In the genomic region with DNA sequence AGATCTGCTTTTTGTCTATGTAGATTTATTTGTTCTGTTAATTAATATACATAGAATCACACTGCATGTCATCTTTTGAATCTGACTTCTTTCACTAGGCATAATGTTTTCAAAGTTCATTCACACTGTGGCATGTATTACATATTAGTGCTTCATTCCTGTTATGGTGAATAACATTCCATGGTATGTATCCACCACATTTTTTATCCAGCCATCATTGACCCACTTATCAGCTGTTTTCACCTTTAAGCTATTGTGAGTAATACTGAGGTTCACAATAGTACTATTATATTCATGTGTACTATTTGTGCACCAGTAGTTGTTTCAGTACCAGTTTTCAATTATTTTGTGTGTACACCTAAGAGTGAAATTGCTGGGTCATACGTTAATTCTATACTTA, we compare ENCODE assay signal across 1 cellular context.
TF ChIP-seq lines count a peak whose summit lies in the region.

No MANE protein-coding gene starts in this region.

TF ChIP-seq in GM23338, 12 proteins besides CTCF, POLR2A, EP300 and RAD21 (continued from another document):
- TF ChIP-seq, protein P1, sequence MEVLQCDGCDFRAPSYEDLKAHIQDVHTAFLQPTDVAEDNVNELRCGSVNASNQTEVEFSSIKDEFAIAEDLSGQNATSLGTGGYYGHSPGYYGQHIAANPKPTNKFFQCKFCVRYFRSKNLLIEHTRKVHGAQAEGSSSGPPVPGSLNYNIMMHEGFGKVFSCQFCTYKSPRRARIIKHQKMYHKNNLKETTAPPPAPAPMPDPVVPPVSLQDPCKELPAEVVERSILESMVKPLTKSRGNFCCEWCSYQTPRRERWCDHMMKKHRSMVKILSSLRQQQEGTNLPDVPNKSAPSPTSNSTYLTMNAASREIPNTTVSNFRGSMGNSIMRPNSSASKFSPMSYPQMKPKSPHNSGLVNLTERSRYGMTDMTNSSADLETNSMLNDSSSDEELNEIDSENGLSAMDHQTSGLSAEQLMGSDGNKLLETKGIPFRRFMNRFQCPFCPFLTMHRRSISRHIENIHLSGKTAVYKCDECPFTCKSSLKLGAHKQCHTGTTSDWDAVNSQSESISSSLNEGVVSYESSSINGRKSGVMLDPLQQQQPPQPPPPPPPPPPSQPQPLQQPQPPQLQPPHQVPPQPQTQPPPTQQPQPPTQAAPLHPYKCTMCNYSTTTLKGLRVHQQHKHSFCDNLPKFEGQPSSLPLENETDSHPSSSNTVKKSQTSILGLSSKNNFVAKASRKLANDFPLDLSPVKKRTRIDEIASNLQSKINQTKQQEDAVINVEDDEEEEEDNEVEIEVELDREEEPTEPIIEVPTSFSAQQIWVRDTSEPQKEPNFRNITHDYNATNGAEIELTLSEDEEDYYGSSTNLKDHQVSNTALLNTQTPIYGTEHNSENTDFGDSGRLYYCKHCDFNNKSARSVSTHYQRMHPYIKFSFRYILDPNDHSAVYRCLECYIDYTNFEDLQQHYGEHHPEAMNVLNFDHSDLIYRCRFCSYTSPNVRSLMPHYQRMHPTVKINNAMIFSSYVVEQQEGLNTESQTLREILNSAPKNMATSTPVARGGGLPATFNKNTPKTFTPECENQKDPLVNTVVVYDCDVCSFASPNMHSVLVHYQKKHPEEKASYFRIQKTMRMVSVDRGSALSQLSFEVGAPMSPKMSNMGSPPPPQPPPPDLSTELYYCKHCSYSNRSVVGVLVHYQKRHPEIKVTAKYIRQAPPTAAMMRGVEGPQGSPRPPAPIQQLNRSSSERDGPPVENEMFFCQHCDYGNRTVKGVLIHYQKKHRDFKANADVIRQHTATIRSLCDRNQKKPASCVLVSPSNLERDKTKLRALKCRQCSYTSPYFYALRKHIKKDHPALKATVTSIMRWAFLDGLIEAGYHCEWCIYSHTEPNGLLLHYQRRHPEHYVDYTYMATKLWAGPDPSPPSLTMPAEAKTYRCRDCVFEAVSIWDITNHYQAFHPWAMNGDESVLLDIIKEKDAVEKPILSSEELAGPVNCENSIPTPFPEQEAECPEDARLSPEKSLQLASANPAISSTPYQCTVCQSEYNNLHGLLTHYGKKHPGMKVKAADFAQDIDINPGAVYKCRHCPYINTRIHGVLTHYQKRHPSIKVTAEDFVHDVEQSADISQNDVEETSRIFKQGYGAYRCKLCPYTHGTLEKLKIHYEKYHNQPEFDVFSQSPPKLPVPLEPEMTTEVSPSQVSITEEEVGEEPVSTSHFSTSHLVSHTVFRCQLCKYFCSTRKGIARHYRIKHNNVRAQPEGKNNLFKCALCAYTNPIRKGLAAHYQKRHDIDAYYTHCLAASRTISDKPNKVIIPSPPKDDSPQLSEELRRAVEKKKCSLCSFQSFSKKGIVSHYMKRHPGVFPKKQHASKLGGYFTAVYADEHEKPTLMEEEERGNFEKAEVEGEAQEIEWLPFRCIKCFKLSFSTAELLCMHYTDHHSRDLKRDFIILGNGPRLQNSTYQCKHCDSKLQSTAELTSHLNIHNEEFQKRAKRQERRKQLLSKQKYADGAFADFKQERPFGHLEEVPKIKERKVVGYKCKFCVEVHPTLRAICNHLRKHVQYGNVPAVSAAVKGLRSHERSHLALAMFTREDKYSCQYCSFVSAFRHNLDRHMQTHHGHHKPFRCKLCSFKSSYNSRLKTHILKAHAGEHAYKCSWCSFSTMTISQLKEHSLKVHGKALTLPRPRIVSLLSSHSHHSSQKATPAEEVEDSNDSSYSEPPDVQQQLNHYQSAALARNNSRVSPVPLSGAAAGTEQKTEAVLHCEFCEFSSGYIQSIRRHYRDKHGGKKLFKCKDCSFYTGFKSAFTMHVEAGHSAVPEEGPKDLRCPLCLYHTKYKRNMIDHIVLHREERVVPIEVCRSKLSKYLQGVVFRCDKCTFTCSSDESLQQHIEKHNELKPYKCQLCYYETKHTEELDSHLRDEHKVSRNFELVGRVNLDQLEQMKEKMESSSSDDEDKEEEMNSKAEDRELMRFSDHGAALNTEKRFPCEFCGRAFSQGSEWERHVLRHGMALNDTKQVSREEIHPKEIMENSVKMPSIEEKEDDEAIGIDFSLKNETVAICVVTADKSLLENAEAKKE (CRISPR knock-in tag; IDR thresholded peaks at IDR 0.05) = no peak
- TF ChIP-seq NANOG (IDR thresholded peaks at IDR 0.05; ENCODE audit: borderline replicate concordance) (no peak), ZNF114 (CRISPR knock-in tag; IDR thresholded peaks at IDR 0.05) (no peak)
- TF ChIP-seq, protein P2, sequence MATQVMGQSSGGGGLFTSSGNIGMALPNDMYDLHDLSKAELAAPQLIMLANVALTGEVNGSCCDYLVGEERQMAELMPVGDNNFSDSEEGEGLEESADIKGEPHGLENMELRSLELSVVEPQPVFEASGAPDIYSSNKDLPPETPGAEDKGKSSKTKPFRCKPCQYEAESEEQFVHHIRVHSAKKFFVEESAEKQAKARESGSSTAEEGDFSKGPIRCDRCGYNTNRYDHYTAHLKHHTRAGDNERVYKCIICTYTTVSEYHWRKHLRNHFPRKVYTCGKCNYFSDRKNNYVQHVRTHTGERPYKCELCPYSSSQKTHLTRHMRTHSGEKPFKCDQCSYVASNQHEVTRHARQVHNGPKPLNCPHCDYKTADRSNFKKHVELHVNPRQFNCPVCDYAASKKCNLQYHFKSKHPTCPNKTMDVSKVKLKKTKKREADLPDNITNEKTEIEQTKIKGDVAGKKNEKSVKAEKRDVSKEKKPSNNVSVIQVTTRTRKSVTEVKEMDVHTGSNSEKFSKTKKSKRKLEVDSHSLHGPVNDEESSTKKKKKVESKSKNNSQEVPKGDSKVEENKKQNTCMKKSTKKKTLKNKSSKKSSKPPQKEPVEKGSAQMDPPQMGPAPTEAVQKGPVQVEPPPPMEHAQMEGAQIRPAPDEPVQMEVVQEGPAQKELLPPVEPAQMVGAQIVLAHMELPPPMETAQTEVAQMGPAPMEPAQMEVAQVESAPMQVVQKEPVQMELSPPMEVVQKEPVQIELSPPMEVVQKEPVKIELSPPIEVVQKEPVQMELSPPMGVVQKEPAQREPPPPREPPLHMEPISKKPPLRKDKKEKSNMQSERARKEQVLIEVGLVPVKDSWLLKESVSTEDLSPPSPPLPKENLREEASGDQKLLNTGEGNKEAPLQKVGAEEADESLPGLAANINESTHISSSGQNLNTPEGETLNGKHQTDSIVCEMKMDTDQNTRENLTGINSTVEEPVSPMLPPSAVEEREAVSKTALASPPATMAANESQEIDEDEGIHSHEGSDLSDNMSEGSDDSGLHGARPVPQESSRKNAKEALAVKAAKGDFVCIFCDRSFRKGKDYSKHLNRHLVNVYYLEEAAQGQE (IDR thresholded peaks at IDR 0.05; ENCODE audit: unreplicated experiment) = no peak
